Comparison of ENCODE assay signal across 1 cellular context in genomic region chrX:107825698-107826285, GRCh38.
TF ChIP-seq lines count a peak whose summit lies in the region.

MID2 (plus strand) TSS chrX:107825866; CDS start chrX:107826427, 561 bp downstream.

TF ChIP-seq in H1, 55 proteins besides CTCF, POLR2A, EP300 and RAD21:
- TF ChIP-seq HDAC2 (IDR thresholded peaks at IDR 0.05; ENCODE audit: borderline replicate concordance in 1 of 2, low read depth in 2 of 2, low read length in 2 of 2) (no peak), RXRA (IDR thresholded peaks at IDR 0.05; ENCODE audit: insufficient read depth, low read depth, low read length) (no peak), FOSL1 (IDR thresholded peaks at IDR 0.05; ENCODE audit: insufficient read depth, low read depth, low read length) (no peak), POLR2AphosphoS5 (IDR thresholded peaks at IDR 0.05; ENCODE audit: low read depth, low read length) (no peak), TEAD4 (IDR thresholded peaks at IDR 0.05; ENCODE audit: low read depth, low read length) (no peak), BACH1 (IDR thresholded peaks at IDR 0.05; ENCODE audit: low read length) (no peak), SAP30 (IDR thresholded peaks at IDR 0.05; ENCODE audit: insufficient read depth, insufficient replicate concordance, low read length) (peak; percentile 41), CBX8 (IDR thresholded peaks at IDR 0.05; ENCODE audit: borderline replicate concordance, low read depth, low read length) (no peak), GTF2F1 (IDR thresholded peaks at IDR 0.05; ENCODE audit: borderline replicate concordance, low read depth, low read length) (no peak), TAF7 (optimal IDR thresholded peaks at IDR 0.05; ENCODE audit: borderline replicate concordance, low read depth, low read length) (no peak), TAF1 (IDR thresholded peaks at IDR 0.05; ENCODE audit: low read depth, low read length) (peak; percentile 34; the same call in 1 of the 2 replicates), SIN3A (conservative IDR thresholded peaks at IDR 0.05 in 1 of 2, IDR thresholded peaks at IDR 0.05 in 1 of 2; ENCODE audit: low read depth in 1 of 2, low read length in 2 of 2) (0 out of 4 replicates have a peak, but pooled peaks have one; percentile 49 to 63), RNF2 (IDR thresholded peaks at IDR 0.05; ENCODE audit: borderline replicate concordance, low read depth, low read length, missing control alignments, poor library complexity, severe bottlenecking) (no peak), TBP (IDR thresholded peaks at IDR 0.05; ENCODE audit: low read depth, low read length) (0 out of 2 replicates have a peak, but pooled peaks have one; percentile 16), CHD7 (IDR thresholded peaks at IDR 0.05; ENCODE audit: insufficient replicate concordance, low read length) (no peak), KDM1A (IDR thresholded peaks at IDR 0.05; ENCODE audit: borderline replicate concordance, low read length) (no peak), ZNF274 (IDR thresholded peaks at IDR 0.05; ENCODE audit: borderline replicate concordance, extremely low read depth, low read length) (no peak), KDM4A (IDR thresholded peaks at IDR 0.05; ENCODE audit: low read depth, low read length, severe bottlenecking) (peak; percentile 20), ASH2L (IDR thresholded peaks at IDR 0.05; ENCODE audit: low read length) (peak; percentile 18), E2F6 (IDR thresholded peaks at IDR 0.05) (no peak), MAFK (IDR thresholded peaks at IDR 0.05; ENCODE audit: low read depth, low read length) (no peak)
